ENCODE assay signal across 22 cellular contexts in the genomic region with DNA sequence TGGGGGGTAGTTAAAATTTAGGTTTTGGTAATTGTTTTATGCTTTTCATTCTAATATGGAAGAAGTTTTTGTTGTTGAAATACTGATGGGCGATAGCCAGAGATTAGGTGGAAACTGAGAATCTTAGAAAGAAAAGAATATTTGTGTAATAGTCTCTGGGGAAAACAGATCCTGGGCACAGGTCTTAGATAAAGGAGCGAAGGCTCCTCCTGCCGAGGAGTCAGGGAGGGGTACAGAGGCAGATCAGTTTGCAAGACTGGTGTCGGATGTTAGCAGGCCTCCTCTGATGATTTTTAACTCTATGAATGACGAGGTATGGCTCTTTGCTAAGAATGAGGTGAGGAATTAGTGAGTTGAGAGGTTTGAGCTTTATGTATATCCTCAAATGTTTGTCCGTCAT.
DNase-seq lines count a peak whose midpoint lies in the region; ATAC-seq and TF ChIP-seq lines count a peak whose summit lies in the region.
"Had no signal": no experiment of that assay in that cellular context is flagged by ENCODE, and none has a peak within 500 bp of the region (broad histone marks: within the 10 kb centered on the region; RNA-seq: fewer than 3 reads in every experiment).

No MANE protein-coding gene starts in this region.

- H3K27me3 Mint-ChIP-seq in WTC11 (ENCODE audit: low read depth) (no peaks in the 10 kb centered on the region; the same call in 1 of the 2 replicates), neural progenitor cell (ENCODE audit: insufficient read depth, low read depth) (peaks cover 2% of the 10 kb centered on the region)
- no peaks in the 10 kb centered on the region for H3K27me3 Mint-ChIP-seq in activated naive CD8-positive, alpha-beta T cell treated with anti-CD3 and anti-CD28 coated beads, Interleukin-2, amount 50 U/mL, for 24 hours
- H3K27me3 Mint-ChIP-seq: activated naive CD8-positive, alpha-beta T cell treated with anti-CD3 and anti-CD28 coated beads, Interleukin-2, amount 10 ng/mL, durations not matched to agents 7 days and 5 days; activated T-helper 17 cell treated with anti-CD3 and anti-CD28 coated beads, Interleukin-2, amount 50 U/mL, for 72 hours; T-cell; type B pancreatic cell had no signal

- no peaks in the 10 kb centered on the region for H3K4me1 ChIP-seq in neural progenitor cell
- H3K4me1 ChIP-seq: breast epithelium, stomach had no signal

- no peak overlapping the region for H3K4me3 Mint-ChIP-seq in WTC11
- no peak overlapping the region for H3K4me3 Mint-ChIP-seq in neural progenitor cell
- H3K4me3 Mint-ChIP-seq in activated naive CD8-positive, alpha-beta T cell treated with anti-CD3 and anti-CD28 coated beads, Interleukin-2, amount 50 U/mL, for 24 hours, result no peak overlapping the region
- H3K4me3 Mint-ChIP-seq: activated naive CD8-positive, alpha-beta T cell treated with anti-CD3 and anti-CD28 coated beads, Interleukin-2, amount 10 ng/mL, durations not matched to agents 7 days and 5 days; activated T-helper 17 cell treated with anti-CD3 and anti-CD28 coated beads, Interleukin-2, amount 50 U/mL, for 72 hours; H9; neural crest cell; T-cell; type B pancreatic cell had no signal

- H3K4me3 ChIP-seq in fibroblast of the aortic adventitia (ENCODE audit: low read depth, low read length), result no peak overlapping the region
- no peak overlapping the region for H3K4me3 ChIP-seq in neural progenitor cell
- H3K4me3 ChIP-seq: breast epithelium, GM12878, stomach had no signal

- no peaks in the 10 kb centered on the region for H3F3A ChIP-seq in neural progenitor cell (ENCODE audit: low read depth)

- no peaks in the 10 kb centered on the region for H3K79me2 ChIP-seq in neural progenitor cell (ENCODE audit: low read depth)

- H3K27me3 ChIP-seq in neural progenitor cell, result no peaks in the 10 kb centered on the region
- H3K27me3 ChIP-seq: breast epithelium, stomach had no signal

- no peaks in the 10 kb centered on the region for H4K20me1 ChIP-seq in neural progenitor cell (ENCODE audit: low read depth)

- peak overlapping the region; percentile 66 for H2AFZ ChIP-seq in neural progenitor cell (replicated peaks)

- H3K4me1 Mint-ChIP-seq in WTC11 (peaks cover 17% of the 10 kb centered on the region), neural progenitor cell (peaks cover 14% of the 10 kb centered on the region)
- no peaks in the 10 kb centered on the region for H3K4me1 Mint-ChIP-seq in activated naive CD8-positive, alpha-beta T cell treated with anti-CD3 and anti-CD28 coated beads, Interleukin-2, amount 50 U/mL, for 24 hours
- H3K4me1 Mint-ChIP-seq: activated T-helper 17 cell treated with anti-CD3 and anti-CD28 coated beads, Interleukin-2, amount 50 U/mL, for 72 hours; T-cell had no signal

- TF ChIP-seq CTCF in WTC11 (IDR thresholded peaks at IDR 0.05) (no peak), fibroblast of the aortic adventitia (IDR thresholded peaks at IDR 0.05; ENCODE audit: insufficient read depth, low read length) (no peak), neural progenitor cell (IDR thresholded peaks at IDR 0.05) (peak; percentile 24)

- H3K36me3 ChIP-seq in neural progenitor cell, result no peaks in the 10 kb centered on the region
- H3K36me3 ChIP-seq: breast epithelium, stomach had no signal

- H3K9ac ChIP-seq in neural progenitor cell, result no peak overlapping the region

- H3K4me2 ChIP-seq in neural progenitor cell, result no peak overlapping the region

- no peak overlapping the region for H3K27ac ChIP-seq in neural progenitor cell
- H3K27ac ChIP-seq: breast epithelium, stomach had no signal

- H3K9me3 ChIP-seq in neural progenitor cell (ENCODE audit: low read depth), result no peaks in the 10 kb centered on the region
- H3K9me3 ChIP-seq: breast epithelium, stomach had no signal

- POLR2A ChIA-PET in HEK293T (lab: Yijun Ruan, JAX) (no interaction called here), WTC11 (lab: Charles Lee) (interaction anchor here (0.6 kb wide), 1 partner anchor 803 kb away, joined by 16 read pairs; no protein-coding TSS in a partner anchor)

- no peaks in the 10 kb centered on the region for H3K9me3 Mint-ChIP-seq in WTC11
- no peaks in the 10 kb centered on the region for H3K9me3 Mint-ChIP-seq in neural progenitor cell
- peaks cover 8% of the 10 kb centered on the region for H3K9me3 Mint-ChIP-seq in activated naive CD8-positive, alpha-beta T cell treated with anti-CD3 and anti-CD28 coated beads, Interleukin-2, amount 50 U/mL, for 24 hours
- H3K9me3 Mint-ChIP-seq: H9, neural crest cell, type B pancreatic cell had no signal

- DNase-seq in HEK293T (ENCODE audit: extremely low spot score), result peak; percentile 19
- DNase-seq in WTC11 (ENCODE audit: low spot score), result no peak
- peak; percentile 69 for DNase-seq in fibroblast of the aortic adventitia (ENCODE audit: low read depth)
- DNase-seq in neural progenitor cell (ENCODE audit: low spot score), result peak; percentile 20
- DNase-seq in effector CD4-positive, alpha-beta T cell, result no peak
- no peak for DNase-seq in activated naive CD8-positive, alpha-beta T cell treated with anti-CD3 and anti-CD28 coated beads, Interleukin-2, amount 50 U/mL, for 24 hours
- DNase-seq in NOMO-1 treated with dmso at 0.1 percent for 144 hours (lab: John Stamatoyannopoulos, UW; ENCODE audit: unreplicated experiment), result no peak
- DNase-seq in GM19240 (ENCODE audit: insufficient read length, low spot score), result no peak
- DNase-seq: activated CD4-positive, alpha-beta T cell treated with anti-CD3 and anti-CD28 coated beads for 48 hours; activated naive CD8-positive, alpha-beta T cell treated with anti-CD3 and anti-CD28 coated beads, Interleukin-2, amount 10 ng/mL, durations not matched to agents 7 days and 5 days; H9; Kasumi-1; NCI-H1048; NCI-H187 treated with DMSO at 0.1 percent for 48 hours; stomach; T-cell had no signal

- peak; percentile 74 for ATAC-seq in WTC11
- ATAC-seq in activated naive CD8-positive, alpha-beta T cell treated with anti-CD3 and anti-CD28 coated beads, Interleukin-2, amount 50 U/mL, for 24 hours, result no peak
- ATAC-seq: activated T-helper 17 cell treated with anti-CD3 and anti-CD28 coated beads, Interleukin-2, amount 50 U/mL, for 72 hours; GM12878; left lobe of liver; T-cell had no signal

- H3K27ac Mint-ChIP-seq in WTC11 (no peak overlapping the region), neural progenitor cell (peak overlapping the region; percentile 9)
- no peak overlapping the region for H3K27ac Mint-ChIP-seq in activated naive CD8-positive, alpha-beta T cell treated with anti-CD3 and anti-CD28 coated beads, Interleukin-2, amount 50 U/mL, for 24 hours
- H3K27ac Mint-ChIP-seq: activated naive CD8-positive, alpha-beta T cell treated with anti-CD3 and anti-CD28 coated beads, Interleukin-2, amount 10 ng/mL, durations not matched to agents 7 days and 5 days; activated T-helper 17 cell treated with anti-CD3 and anti-CD28 coated beads, Interleukin-2, amount 50 U/mL, for 72 hours; T-cell; type B pancreatic cell had no signal

- CTCF ChIA-PET in HEK293T (lab: Yijun Ruan, JAX) (no interaction called here), WTC11 (lab: Charles Lee) (no interaction called here)

- H3K36me3 Mint-ChIP-seq in WTC11, result no peaks in the 10 kb centered on the region
- no peaks in the 10 kb centered on the region for H3K36me3 Mint-ChIP-seq in neural progenitor cell
- H3K36me3 Mint-ChIP-seq in activated naive CD8-positive, alpha-beta T cell treated with anti-CD3 and anti-CD28 coated beads, Interleukin-2, amount 50 U/mL, for 24 hours (ENCODE audit: low read depth), result no peaks in the 10 kb centered on the region
- H3K36me3 Mint-ChIP-seq: activated naive CD8-positive, alpha-beta T cell treated with anti-CD3 and anti-CD28 coated beads, Interleukin-2, amount 10 ng/mL, durations not matched to agents 7 days and 5 days; T-cell; type B pancreatic cell had no signal

TF ChIP-seq in HEK293T, 16 proteins besides CTCF, POLR2A, EP300 and RAD21:
- TF ChIP-seq FOXM1 (IDR thresholded peaks at IDR 0.05; ENCODE audit: borderline replicate concordance), result no peak
TF ChIP-seq in HEK293T: peak in this region for 0.

TF ChIP-seq in WTC11, 78 proteins besides CTCF, POLR2A, EP300 and RAD21 (continues in another document):
- TF ChIP-seq SOX15 (CRISPR knock-in tag; IDR thresholded peaks at IDR 0.05), result no peak
- TF ChIP-seq TCF7 (CRISPR knock-in tag; IDR thresholded peaks at IDR 0.05; ENCODE audit: low read depth), result no peak
- TF ChIP-seq ZNF232 (CRISPR knock-in tag; IDR thresholded peaks at IDR 0.05), result no peak
- TF ChIP-seq JAZF1 (CRISPR knock-in tag; IDR thresholded peaks at IDR 0.05), result no peak
- no peak for TF ChIP-seq NR3C1 (CRISPR knock-in tag; conservative IDR thresholded peaks at IDR 0.05; ENCODE audit: low read depth)
- no peak for TF ChIP-seq RORB (CRISPR knock-in tag; IDR thresholded peaks at IDR 0.05)
- TF ChIP-seq, protein P1, sequence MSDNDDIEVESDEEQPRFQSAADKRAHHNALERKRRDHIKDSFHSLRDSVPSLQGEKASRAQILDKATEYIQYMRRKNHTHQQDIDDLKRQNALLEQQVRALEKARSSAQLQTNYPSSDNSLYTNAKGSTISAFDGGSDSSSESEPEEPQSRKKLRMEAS (CRISPR knock-in tag; IDR thresholded peaks at IDR 0.05), result no peak
- no peak for TF ChIP-seq GABPB1 (CRISPR knock-in tag; IDR thresholded peaks at IDR 0.05)
- TF ChIP-seq, protein P2, sequence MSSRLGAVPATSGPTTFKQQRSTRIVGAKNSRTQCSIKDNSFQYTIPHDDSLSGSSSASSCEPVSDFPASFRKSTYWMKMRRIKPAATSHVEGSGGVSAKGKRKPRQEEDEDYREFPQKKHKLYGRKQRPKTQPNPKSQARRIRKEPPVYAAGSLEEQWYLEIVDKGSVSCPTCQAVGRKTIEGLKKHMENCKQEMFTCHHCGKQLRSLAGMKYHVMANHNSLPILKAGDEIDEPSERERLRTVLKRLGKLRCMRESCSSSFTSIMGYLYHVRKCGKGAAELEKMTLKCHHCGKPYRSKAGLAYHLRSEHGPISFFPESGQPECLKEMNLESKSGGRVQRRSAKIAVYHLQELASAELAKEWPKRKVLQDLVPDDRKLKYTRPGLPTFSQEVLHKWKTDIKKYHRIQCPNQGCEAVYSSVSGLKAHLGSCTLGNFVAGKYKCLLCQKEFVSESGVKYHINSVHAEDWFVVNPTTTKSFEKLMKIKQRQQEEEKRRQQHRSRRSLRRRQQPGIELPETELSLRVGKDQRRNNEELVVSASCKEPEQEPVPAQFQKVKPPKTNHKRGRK (CRISPR knock-in tag; IDR thresholded peaks at IDR 0.05; ENCODE audit: borderline replicate concordance), result no peak
- no peak for TF ChIP-seq ATF1 (CRISPR knock-in tag; IDR thresholded peaks at IDR 0.05)

Comparison
In these comparisons a context has a peak if more than half of its experiments do, and no peak if none do; other contexts are left out.
1. DNase-seq: peak in HEK293T (single experiment), fibroblast of the aortic adventitia (single experiment) and neural progenitor cell (single experiment); none in WTC11 (single experiment), effector CD4-positive, alpha-beta T cell (single experiment), activated naive CD8-positive, alpha-beta T cell treated with anti-CD3 and anti-CD28 coated beads, Interleukin-2, amount 50 U/mL, for 24 hours (single experiment), NOMO-1 treated with dmso at 0.1 percent for 144 hours (single experiment) and GM19240 (single experiment).